In the genomic region with DNA sequence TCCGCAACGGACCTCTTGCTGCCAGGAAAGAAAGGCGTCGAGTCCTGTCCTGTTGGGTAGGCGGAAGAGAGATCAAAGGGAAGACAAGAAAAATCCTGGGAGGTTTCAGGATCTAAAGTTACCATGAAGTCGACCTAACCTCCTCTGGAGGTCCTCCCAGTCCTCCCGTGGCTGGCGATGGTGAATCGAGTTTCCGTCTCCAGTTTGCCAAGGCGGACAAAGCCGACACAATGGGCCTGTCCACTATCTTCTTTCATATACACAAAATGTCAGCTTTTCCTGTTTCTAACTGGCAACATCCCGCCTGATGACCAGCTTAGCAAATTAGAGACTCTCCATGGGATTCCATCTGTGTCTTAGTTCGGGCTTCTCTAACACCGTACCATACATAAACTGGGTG, we compare ENCODE assay signal across 2 cellular contexts. TPM values are rescaled to one million over a fixed set of nuclear protein-coding genes. Genes with fewer than 3 reads are reported as not detected.
"Had no signal": no experiment of that assay in that cellular context is flagged by ENCODE, and none has a peak within 500 bp of the region (broad histone marks: within the 10 kb centered on the region; RNA-seq: fewer than 3 reads in every experiment).

No MANE protein-coding gene starts in this region.

RNA-seq across cellular contexts. Expression of gene RNU1-1, which starts 22.7 kb away (rescaled TPM):
- total RNA-seq: M059J had no signal
- polyA plus RNA-seq: SK-N-SH had no signal
